In genomic region chr11:5719703-5720495, GRCh38 we compare ENCODE assay signal across 2 cellular contexts.
TF ChIP-seq lines count a peak whose summit lies in the region.

No MANE protein-coding gene starts in this region.

TF ChIP-seq in IMR-90, 13 proteins besides CTCF, POLR2A, EP300 and RAD21:
- TF ChIP-seq NFE2L2 (IDR thresholded peaks at IDR 0.05; ENCODE audit: low read depth, low read length) (no peak), RCOR1 (IDR thresholded peaks at IDR 0.05; ENCODE audit: insufficient replicate concordance, low read length) (no peak), MAZ (IDR thresholded peaks at IDR 0.05; ENCODE audit: borderline replicate concordance, low read depth, low read length) (no peak), CEBPB (IDR thresholded peaks at IDR 0.05; ENCODE audit: low read depth, low read length) (no peak), ELK1 (IDR thresholded peaks at IDR 0.05; ENCODE audit: borderline replicate concordance, low read depth, low read length) (no peak)

TF ChIP-seq in neural cell, 6 proteins besides CTCF, POLR2A, EP300 and RAD21:
- TF ChIP-seq POLR2AphosphoS5 (IDR thresholded peaks at IDR 0.05): no peak
- TF ChIP-seq MXI1 (conservative IDR thresholded peaks at IDR 0.05; ENCODE audit: poor library complexity, severe bottlenecking): no peak
- no peak for TF ChIP-seq TAF1 (IDR thresholded peaks at IDR 0.05; ENCODE audit: low read depth)
- TF ChIP-seq EZH2 (IDR thresholded peaks at IDR 0.05; ENCODE audit: borderline replicate concordance, insufficient read depth, low read length, poor library complexity, severe bottlenecking): no peak
- TF ChIP-seq SMC3 (conservative IDR thresholded peaks at IDR 0.05; ENCODE audit: poor library complexity): no peak
- no peak for TF ChIP-seq REST (IDR thresholded peaks at IDR 0.05; ENCODE audit: borderline replicate concordance)
